Comparison of ENCODE assay signal across 10 cellular contexts in the genomic region with DNA sequence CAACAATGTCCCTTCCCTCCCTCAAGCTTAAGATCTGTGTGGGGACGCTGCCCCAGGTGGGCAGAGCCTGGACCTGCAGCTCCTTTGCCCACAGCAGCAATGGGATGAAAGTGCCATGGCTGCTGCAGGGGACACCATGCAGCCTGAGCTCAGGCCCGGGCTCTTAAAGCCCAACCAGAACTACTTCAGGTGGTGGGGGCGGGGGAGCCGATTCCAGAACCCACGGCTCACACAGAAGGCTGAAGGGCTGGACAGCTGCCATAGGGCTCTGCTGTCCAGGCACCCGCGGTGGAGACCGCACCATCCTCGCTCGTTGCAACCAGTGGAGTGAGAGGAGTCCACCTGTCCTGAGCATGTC. TPM values are rescaled to one million over a fixed set of nuclear protein-coding genes. Genes with fewer than 3 reads are reported as not detected.
DNase-seq lines count a peak whose midpoint lies in the region; ATAC-seq and TF ChIP-seq lines count a peak whose summit lies in the region.
"Had no signal": no experiment of that assay in that cellular context is flagged by ENCODE, and none has a peak within 500 bp of the region (broad histone marks: within the 10 kb centered on the region; RNA-seq: fewer than 3 reads in every experiment).

No MANE protein-coding gene starts in this region.

- intact Hi-C loops in CD8-positive, alpha-beta T cell (cut with DNase I, micrococcal nuclease) = no loop called here

- peaks cover 21% of the 10 kb centered on the region for H3K36me3 Mint-ChIP-seq in osteocyte (ENCODE audit: unreplicated experiment)
- H3K36me3 Mint-ChIP-seq in CD8-positive, alpha-beta T cell = peaks cover 32% of the 10 kb centered on the region

- POLR2A ChIA-PET in CD8-positive, alpha-beta T cell (lab: Charles Lee) = no interaction called here

- no peak overlapping the region for H3K4me3 Mint-ChIP-seq in osteocyte (ENCODE audit: unreplicated experiment)
- H3K4me3 Mint-ChIP-seq in CD8-positive, alpha-beta T cell = no peak overlapping the region

- H3K9me3 Mint-ChIP-seq in osteocyte (ENCODE audit: unreplicated experiment) = no peaks in the 10 kb centered on the region
- H3K9me3 Mint-ChIP-seq in CD8-positive, alpha-beta T cell = no peaks in the 10 kb centered on the region

- no peaks in the 10 kb centered on the region for H3K27me3 ChIP-seq in CD8-positive, alpha-beta T cell (ENCODE audit: insufficient read depth, low read length)
- H3K27me3 ChIP-seq: vagina had no signal

- TF ChIP-seq CTCF in osteocyte (IDR thresholded peaks at IDR 0.05) = peak; percentile 47
- TF ChIP-seq CTCF in CD8-positive, alpha-beta T cell (IDR thresholded peaks at IDR 0.05) = no peak

- H3K27ac ChIP-seq in CD8-positive, alpha-beta T cell (ENCODE audit: low read depth, low read length) = no peak overlapping the region
- H3K27ac ChIP-seq: vagina had no signal

- H3K4me3 ChIP-seq in CD8-positive, alpha-beta T cell (ENCODE audit: low read depth, low read length) = no peak overlapping the region
- H3K4me3 ChIP-seq: vagina had no signal

- H3K36me3 ChIP-seq in CD8-positive, alpha-beta T cell (ENCODE audit: insufficient read depth, low read length) = peaks cover 35% of the 10 kb centered on the region

- H3K9me3 ChIP-seq in CD8-positive, alpha-beta T cell (ENCODE audit: low read length) = no peaks in the 10 kb centered on the region
- H3K9me3 ChIP-seq: vagina had no signal

- H3K4me1 ChIP-seq in CD8-positive, alpha-beta T cell (ENCODE audit: insufficient read depth, low read length) = no peaks in the 10 kb centered on the region
- H3K4me1 ChIP-seq: vagina had no signal

- no peak overlapping the region for H3K27ac Mint-ChIP-seq in osteocyte (ENCODE audit: unreplicated experiment)
- H3K27ac Mint-ChIP-seq in CD8-positive, alpha-beta T cell = no peak overlapping the region

- H3K27me3 Mint-ChIP-seq in osteocyte (ENCODE audit: unreplicated experiment) = no peaks in the 10 kb centered on the region
- no peaks in the 10 kb centered on the region for H3K27me3 Mint-ChIP-seq in CD8-positive, alpha-beta T cell (ENCODE audit: low read depth)

- no peak for ATAC-seq in GM18907 (IDR thresholded peaks at IDR 0.05; ENCODE audit: unreplicated experiment)
- no peak for ATAC-seq in CD8-positive, alpha-beta T cell

- peaks cover 1% of the 10 kb centered on the region for H3K4me1 Mint-ChIP-seq in osteocyte (ENCODE audit: unreplicated experiment)
- H3K4me1 Mint-ChIP-seq in CD8-positive, alpha-beta T cell (ENCODE audit: low read depth) = peaks cover 3% of the 10 kb centered on the region

- DNase-seq in NCI-H345 (lab: John Stamatoyannopoulos, UW) (peak; percentile 19), NCI-H345 treated with DMSO at 0.1 percent for 48 hours (lab: John Stamatoyannopoulos, UW; ENCODE audit: unreplicated experiment) (no peak), NCI-H1105 treated with DMSO at 0.1 percent for 48 hours (lab: John Stamatoyannopoulos, UW) (peak; percentile 1), dermis blood vessel endothelial cell (peak; percentile 58), osteocyte (ENCODE audit: extremely low spot score, unreplicated experiment) (no peak), DMS79 (lab: John Stamatoyannopoulos, UW) (no peak)
- DNase-seq in CD8-positive, alpha-beta T cell = no peak
- DNase-seq: NCI-H1436 treated with DMSO at 0.1 percent for 48 hours had no signal

- CTCF ChIA-PET in CD8-positive, alpha-beta T cell (lab: Charles Lee) = no interaction called here

RNA-seq across cellular contexts. Expression of gene CHID1, which starts 12.5 kb away (rescaled TPM):
- total RNA-seq in dermis blood vessel endothelial cell (38.1 and 56.4 TPM in 2 replicates), osteocyte (112 and 120 TPM in 2 replicates)
- total RNA-seq in CD8-positive, alpha-beta T cell = 10 to 100 TPM; 16.0 to 18.1 TPM

RNA-seq across cellular contexts. Expression of gene AP2A2, which starts 27.5 kb away (rescaled TPM):
- total RNA-seq in dermis blood vessel endothelial cell (51.1 and 57.9 TPM in 2 replicates), osteocyte (96.7 and 102 TPM in 2 replicates)
- 10 to 100 TPM; 38.6 to 44.3 TPM for total RNA-seq in CD8-positive, alpha-beta T cell

RNA-seq across cellular contexts. Expression of gene TSPAN4, which starts 55.5 kb away (rescaled TPM):
- total RNA-seq in dermis blood vessel endothelial cell (167 and 179 TPM in 2 replicates), osteocyte (163 and 175 TPM in 2 replicates)
- total RNA-seq in CD8-positive, alpha-beta T cell = 1 to 10 TPM; 2.1 to 2.2 TPM

RNA-seq across cellular contexts. Expression of gene POLR2L, which starts 55.8 kb away (rescaled TPM):
- total RNA-seq in dermis blood vessel endothelial cell = 81.9 and 193 TPM in 2 replicates
- total RNA-seq in osteocyte = 170 and 193 TPM in 2 replicates
- 10 to 100 TPM; 22.8 to 26.2 TPM for total RNA-seq in CD8-positive, alpha-beta T cell

Comparison
In these comparisons a context has a peak if more than half of its experiments do, and no peak if none do; other contexts are left out.
1. DNase-seq: peak in NCI-H345 (single experiment), NCI-H1105 treated with DMSO at 0.1 percent for 48 hours (single experiment) and dermis blood vessel endothelial cell (single experiment); none in NCI-H345 treated with DMSO at 0.1 percent for 48 hours (single experiment), osteocyte (single experiment), CD8-positive, alpha-beta T cell (0 of 7) and DMS79 (single experiment).
2. RNA of gene TSPAN4, which starts 55.5 kb away (total RNA-seq): 167 to 179 TPM in dermis blood vessel endothelial cell and 163 to 175 TPM in osteocyte; 2.1 to 2.2 TPM in CD8-positive, alpha-beta T cell; every median in the first group is over 10 times any median in the second.